In genomic region chr19:2150794-2151338, GRCh38 we compare ENCODE assay signal across 6 cellular contexts. TPM values are rescaled to one million over a fixed set of nuclear protein-coding genes. Genes with fewer than 3 reads are reported as not detected.
DNase-seq lines count a peak whose midpoint lies in the region; ATAC-seq lines count a peak whose summit lies in the region.

No MANE protein-coding gene starts in this region.

- peak overlapping the region; percentile 62 for H2AFZ ChIP-seq in mesenchymal stem cell (ENCODE audit: low read depth, low read length)

- H3K9me3 ChIP-seq in CD4-positive, alpha-beta memory T cell (ENCODE audit: control insufficient read depth in 1 of 2, low read length in 2 of 2): no peaks in the 10 kb centered on the region
- H3K9me3 ChIP-seq in mesenchymal stem cell (ENCODE audit: control insufficient read depth, low read length): no peaks in the 10 kb centered on the region

- peak overlapping the region; percentile 91 for H4K8ac ChIP-seq in mesenchymal stem cell (ENCODE audit: low read length)

- peak overlapping the region; percentile 94 for H3K27ac ChIP-seq in CD4-positive, alpha-beta memory T cell (ENCODE audit: low read depth, low read length)
- peak overlapping the region; percentile 54 for H3K27ac ChIP-seq in mesenchymal stem cell (ENCODE audit: low read length, poor library complexity, severe bottlenecking)

- POLR2A ChIA-PET in CD4-positive, alpha-beta memory T cell (lab: Charles Lee; ENCODE audit: partially characterized antibody): interaction anchor here (0.7 to 2.8 kb wide), 8 partner anchors 8 to 275 kb away, joined by 3 to 14 read pairs (median 4); no protein-coding TSS in a partner anchor

- H3K9ac ChIP-seq in mesenchymal stem cell (ENCODE audit: low read length): peak overlapping the region; percentile 97

- no peaks in the 10 kb centered on the region for H3K36me3 ChIP-seq in CD4-positive, alpha-beta memory T cell (ENCODE audit: insufficient read depth, low read length)
- H3K36me3 ChIP-seq in mesenchymal stem cell (ENCODE audit: control insufficient read depth in 1 of 2, insufficient read depth in 2 of 2, low read depth in 1 of 2, low read length in 2 of 2): peaks cover 13 to 20% of the 10 kb centered on the region in 2 experiments

- under 1% methylated on average over 34 of the region's 36 CpGs for WGBS in mesenchymal stem cell

- peak in 2 of 5 donors; percentile 16 to 40 for DNase-seq in CD4-positive, alpha-beta memory T cell
- peak in 1 of 2 donors; percentile 36 for DNase-seq in activated naive CD4-positive, alpha-beta T cell treated with anti-CD3 and anti-CD28 coated beads, Interleukin-2, amount 50 U/mL, for 72 hours (ENCODE audit: low spot score in 2 of 2)
- DNase-seq in mesenchymal stem cell (peak; percentile 20), DMS153 (lab: John Stamatoyannopoulos, UW) (no peak)

- H3K4ac ChIP-seq in mesenchymal stem cell (ENCODE audit: low read depth in 1 of 2, low read length in 2 of 2): peak overlapping the region; percentile 92 to 96

- H3K4me3 ChIP-seq in CD4-positive, alpha-beta memory T cell (ENCODE audit: low read length in 2 of 2): peak overlapping the region; percentile 42 to 83
- H3K4me3 ChIP-seq in mesenchymal stem cell (ENCODE audit: insufficient read depth in 1 of 2, low read depth in 1 of 2, low read length in 2 of 2): peak overlapping the region; percentile 87 to 95

- ATAC-seq in HG02884 (IDR thresholded peaks at IDR 0.05; ENCODE audit: unreplicated experiment) (peak; percentile 8), HG03469 (IDR thresholded peaks at IDR 0.05; ENCODE audit: unreplicated experiment) (no peak)
- peak in 1 of 2 donors; percentile 0 for ATAC-seq in activated naive CD4-positive, alpha-beta T cell treated with anti-CD3 and anti-CD28 coated beads, Interleukin-2, amount 50 U/mL, for 72 hours

- peak overlapping the region in 5 of 7 donors; percentile 48 to 95 (median 86) for H3K27ac Mint-ChIP-seq in CD4-positive, alpha-beta memory T cell
- H3K27ac Mint-ChIP-seq in activated naive CD4-positive, alpha-beta T cell treated with anti-CD3 and anti-CD28 coated beads, Interleukin-2, amount 50 U/mL, for 72 hours: peak overlapping the region; percentile 86 to 93

- H2AK5ac ChIP-seq in mesenchymal stem cell (ENCODE audit: low read length, severe bottlenecking): peak overlapping the region; percentile 10

- CTCF ChIA-PET in CD4-positive, alpha-beta memory T cell (lab: Charles Lee; ENCODE audit: partially characterized antibody): interaction anchor here (1.2 to 2.0 kb wide), 2 partner anchors 85 to 241 kb away, joined by 3 to 7 read pairs; partner anchors contain the start of gene PLEKHJ1

- no peaks in the 10 kb centered on the region for H3K27me3 ChIP-seq in CD4-positive, alpha-beta memory T cell (ENCODE audit: insufficient read depth, low read length)
- H3K27me3 ChIP-seq in mesenchymal stem cell (ENCODE audit: control insufficient read depth in 1 of 2, insufficient read depth in 1 of 2, low read length in 2 of 2): no peaks in the 10 kb centered on the region

- H2BK5ac ChIP-seq in mesenchymal stem cell (ENCODE audit: low read depth, low read length, poor library complexity, severe bottlenecking): peak overlapping the region; percentile 94

- peaks cover 47% of the 10 kb centered on the region for H3K4me1 ChIP-seq in CD4-positive, alpha-beta memory T cell (ENCODE audit: insufficient read depth, low read length)
- H3K4me1 ChIP-seq in mesenchymal stem cell (ENCODE audit: control insufficient read depth, insufficient read depth, low read depth, low read length): peaks cover 23% of the 10 kb centered on the region

- H3K79me1 ChIP-seq in mesenchymal stem cell (replicated peaks; ENCODE audit: low read length, poor library complexity, severe bottlenecking): no peaks in the 10 kb centered on the region

- peaks cover 0 to 16% of the 10 kb centered on the region in 2 donors for H3K36me3 Mint-ChIP-seq in CD4-positive, alpha-beta memory T cell
- H3K36me3 Mint-ChIP-seq in activated naive CD4-positive, alpha-beta T cell treated with anti-CD3 and anti-CD28 coated beads, Interleukin-2, amount 50 U/mL, for 72 hours: peaks cover 6 to 12% of the 10 kb centered on the region in 2 donors

- peak overlapping the region in 1 of 2 experiments; percentile 99 for H3K14ac ChIP-seq in mesenchymal stem cell (ENCODE audit: low read length in 2 of 2)

- H3K23ac ChIP-seq in mesenchymal stem cell (ENCODE audit: low read length in 2 of 2): peak overlapping the region; percentile 46 to 92

- no peaks in the 10 kb centered on the region for H3K9me3 Mint-ChIP-seq in CD4-positive, alpha-beta memory T cell
- H3K9me3 Mint-ChIP-seq in activated naive CD4-positive, alpha-beta T cell treated with anti-CD3 and anti-CD28 coated beads, Interleukin-2, amount 50 U/mL, for 72 hours: no peaks in the 10 kb centered on the region

- peak overlapping the region; percentile 93 for H2BK120ac ChIP-seq in mesenchymal stem cell (ENCODE audit: low read depth, low read length)

- H2BK15ac ChIP-seq in mesenchymal stem cell (ENCODE audit: low read depth, poor library complexity, severe bottlenecking): peak overlapping the region; percentile 81

- peak overlapping the region; percentile 85 to 96 for H3K18ac ChIP-seq in mesenchymal stem cell (ENCODE audit: low read depth in 1 of 2, low read length in 2 of 2)

- H3K4me3 Mint-ChIP-seq in CD4-positive, alpha-beta memory T cell: peak overlapping the region; percentile 66 to 89 (median 83)

- peaks cover 22 to 50% (median 35%) of the 10 kb centered on the region in 4 donors for H3K4me1 Mint-ChIP-seq in CD4-positive, alpha-beta memory T cell

- intact Hi-C loops in CD4-positive, alpha-beta memory T cell (cut with micrococcal nuclease): loop anchor here (1.0 to 5.0 kb wide), 7 partner anchors 12 to 326 kb away; partner anchors contain the start of genes CSNK1G2, DOT1L, GADD45B and IZUMO4

- H3K4me2 ChIP-seq in mesenchymal stem cell (ENCODE audit: low read length, poor library complexity, severe bottlenecking): peak overlapping the region; percentile 72

- peak overlapping the region; percentile 98 for H4K91ac ChIP-seq in mesenchymal stem cell (ENCODE audit: low read length)

- H3K27me3 Mint-ChIP-seq in CD4-positive, alpha-beta memory T cell: no peaks in the 10 kb centered on the region

- no peak overlapping the region for H2BK12ac ChIP-seq in mesenchymal stem cell (ENCODE audit: low read length in 2 of 2)

RNA-seq across cellular contexts. Expression of gene AP3D1, which starts 0.5 kb away (rescaled TPM):
- 10 to 100 TPM; 80.6 to 87.2 TPM for total RNA-seq in CD4-positive, alpha-beta memory T cell
- polyA plus RNA-seq in CD4-positive, alpha-beta memory T cell: 10 to 100 TPM in 1 of 2 donors, 1 to 10 TPM in 1; 6.7 to 58.9 TPM
- 10 to 100 TPM; 83.5 to 91.7 TPM for total RNA-seq in activated naive CD4-positive, alpha-beta T cell treated with anti-CD3 and anti-CD28 coated beads, Interleukin-2, amount 50 U/mL, for 72 hours
- 99.9 TPM for polyA plus RNA-seq in mesenchymal stem cell (2013, experiment 1 of 2)
- 96.6 TPM for polyA plus RNA-seq in mesenchymal stem cell (2013, experiment 2 of 2)

RNA-seq across cellular contexts. Expression of gene DOT1L, which starts 12.9 kb away (rescaled TPM):
- 10 to 100 TPM; 29.6 to 29.9 TPM for total RNA-seq in CD4-positive, alpha-beta memory T cell
- under 1 TPM; 0.03 to 0.94 TPM for polyA plus RNA-seq in CD4-positive, alpha-beta memory T cell
- total RNA-seq in activated naive CD4-positive, alpha-beta T cell treated with anti-CD3 and anti-CD28 coated beads, Interleukin-2, amount 50 U/mL, for 72 hours: 100 to 1,000 TPM in 1 of 2 donors, 10 to 100 TPM in 1; 64.2 to 154 TPM
- 8.7 TPM for polyA plus RNA-seq in mesenchymal stem cell (2013, experiment 1 of 2)
- polyA plus RNA-seq in mesenchymal stem cell (2013, experiment 2 of 2): 8.0 TPM

RNA-seq across cellular contexts. Expression of gene IZUMO4, which starts 54.2 kb away (rescaled TPM):
- total RNA-seq in CD4-positive, alpha-beta memory T cell: 10 to 100 TPM; 18.6 to 22.1 TPM
- polyA plus RNA-seq in CD4-positive, alpha-beta memory T cell: 1 to 10 TPM in 1 of 2 donors, under 1 TPM in 1; 0.84 to 1.2 TPM
- total RNA-seq in activated naive CD4-positive, alpha-beta T cell treated with anti-CD3 and anti-CD28 coated beads, Interleukin-2, amount 50 U/mL, for 72 hours: 100 to 1,000 TPM in 1 of 2 donors, 10 to 100 TPM in 1; 29.7 to 105 TPM
- 2.2 TPM for polyA plus RNA-seq in mesenchymal stem cell (2013, experiment 1 of 2)
- polyA plus RNA-seq in mesenchymal stem cell (2013, experiment 2 of 2): 2.1 TPM

RNA-seq across cellular contexts. Expression of gene MOB3A, which starts 54.7 kb away (rescaled TPM):
- total RNA-seq in CD4-positive, alpha-beta memory T cell: 100 to 1,000 TPM; 130 to 135 TPM
- 100 to 1,000 TPM in 1 of 2 donors, 10 to 100 TPM in 1; 29.6 to 114 TPM for polyA plus RNA-seq in CD4-positive, alpha-beta memory T cell
- total RNA-seq in activated naive CD4-positive, alpha-beta T cell treated with anti-CD3 and anti-CD28 coated beads, Interleukin-2, amount 50 U/mL, for 72 hours: 100 to 1,000 TPM in 1 of 2 donors, 10 to 100 TPM in 1; 91.8 to 183 TPM
- polyA plus RNA-seq in mesenchymal stem cell (2013, experiment 1 of 2): 48.9 TPM
- polyA plus RNA-seq in mesenchymal stem cell (2013, experiment 2 of 2): 47.9 TPM
